13 cellular contexts compared by ENCODE assay signal in genomic region chr16:31331807-31332301, GRCh38. TPM values are rescaled to one million over a fixed set of nuclear protein-coding genes. Genes with fewer than 3 reads are reported as not detected.
DNase-seq lines count a peak whose midpoint lies in the region; ATAC-seq and TF ChIP-seq lines count a peak whose summit lies in the region.
"Had no signal": no experiment of that assay in that cellular context is flagged by ENCODE, and none has a peak within 500 bp of the region (broad histone marks: within the 10 kb centered on the region; RNA-seq: fewer than 3 reads in every experiment).

No MANE protein-coding gene starts in this region.

- H3K4me1 Mint-ChIP-seq in CD4-positive, alpha-beta T cell (ENCODE audit: low read depth) = peaks cover 14% of the 10 kb centered on the region
- H3K4me1 Mint-ChIP-seq in central memory CD8-positive, alpha-beta T cell = peaks cover 37% of the 10 kb centered on the region
- H3K4me1 Mint-ChIP-seq in nephron = peaks cover 5% of the 10 kb centered on the region

- no peak for DNase-seq in CD4-positive, alpha-beta T cell
- peak; percentile 4 for DNase-seq in HEK293T (ENCODE audit: extremely low spot score)
- no peak for DNase-seq in central memory CD8-positive, alpha-beta T cell (ENCODE audit: low spot score in 2 of 2)
- no peak for DNase-seq in stimulated activated CD4-positive, alpha-beta T cell treated with anti-CD3 and anti-CD28 coated beads, Interleukin-4, amount 100 ng/mL, for 4 hours
- no peak for DNase-seq in NCI-H2081 treated with DMSO at 0.1 percent for 48 hours (lab: John Stamatoyannopoulos, UW)
- no peak for DNase-seq in stomach
- DNase-seq in GM13977 (ENCODE audit: low spot score) = no peak
- DNase-seq: cerebellar nuclear complex, NCI-H1930, OCI-M1, transverse colon had no signal

- peak overlapping the region; percentile 22 for H3K27ac Mint-ChIP-seq in CD4-positive, alpha-beta T cell
- peak overlapping the region; percentile 83 for H3K27ac Mint-ChIP-seq in central memory CD8-positive, alpha-beta T cell (ENCODE audit: low read depth)
- H3K27ac Mint-ChIP-seq in nephron = no peak overlapping the region

- no peaks in the 10 kb centered on the region for H3K27me3 ChIP-seq in CD4-positive, alpha-beta T cell (ENCODE audit: control insufficient read depth, insufficient read depth, low read length)
- peaks cover 0 to 83% (median 42%) of the 10 kb centered on the region in 3 donors for H3K27me3 ChIP-seq in stomach

- no peaks in the 10 kb centered on the region for H3K36me3 Mint-ChIP-seq in CD4-positive, alpha-beta T cell (ENCODE audit: low read depth)
- no peaks in the 10 kb centered on the region for H3K36me3 Mint-ChIP-seq in central memory CD8-positive, alpha-beta T cell (ENCODE audit: insufficient read depth)
- peaks cover 4% of the 10 kb centered on the region for H3K36me3 Mint-ChIP-seq in nephron (ENCODE audit: low read depth)

- no peaks in the 10 kb centered on the region for H3K9me3 Mint-ChIP-seq in CD4-positive, alpha-beta T cell
- no peaks in the 10 kb centered on the region for H3K9me3 Mint-ChIP-seq in central memory CD8-positive, alpha-beta T cell
- H3K9me3 Mint-ChIP-seq in nephron = peaks cover 7% of the 10 kb centered on the region

- TF ChIP-seq CTCF in CD4-positive, alpha-beta T cell (IDR thresholded peaks at IDR 0.05) = no peak
- TF ChIP-seq CTCF in nephron (IDR thresholded peaks at IDR 0.05; ENCODE audit: unreplicated experiment in 3 of 3) (no peak), stomach (IDR thresholded peaks at IDR 0.05) (no peak), GM13977 (IDR thresholded peaks at IDR 0.05; ENCODE audit: extremely low read depth, insufficient read depth, missing control alignments) (no peak)

- H3K4me3 Mint-ChIP-seq in CD4-positive, alpha-beta T cell = peak overlapping the region; percentile 87
- peak overlapping the region; percentile 75 for H3K4me3 Mint-ChIP-seq in central memory CD8-positive, alpha-beta T cell
- H3K4me3 Mint-ChIP-seq in nephron = peak overlapping the region in 2 of 3 experiments; percentile 8 to 26

- ATAC-seq in CD4-positive, alpha-beta T cell (ENCODE audit: poor library complexity) = no peak
- ATAC-seq in central memory CD8-positive, alpha-beta T cell (replicated peaks; ENCODE audit: extremely low read depth, poor library complexity, severe bottlenecking) = no peak

- no peak for TF ChIP-seq POLR2A in stomach (IDR thresholded peaks at IDR 0.05)

- H3K27me3 Mint-ChIP-seq in CD4-positive, alpha-beta T cell = peaks cover 24% of the 10 kb centered on the region
- no peaks in the 10 kb centered on the region for H3K27me3 Mint-ChIP-seq in central memory CD8-positive, alpha-beta T cell
- H3K27me3 Mint-ChIP-seq in nephron (ENCODE audit: low read depth) = peaks cover 86% of the 10 kb centered on the region

- peak overlapping the region in 2 of 4 donors; percentile 20 to 43 for H3K4me3 ChIP-seq in stomach

- H3K9me3 ChIP-seq in CD4-positive, alpha-beta T cell (ENCODE audit: control insufficient read depth, low read length) = no peaks in the 10 kb centered on the region
- no peaks in the 10 kb centered on the region for H3K9me3 ChIP-seq in stomach
- H3K9me3 ChIP-seq: transverse colon had no signal

- CTCF ChIA-PET in CD4-positive, alpha-beta T cell (lab: Charles Lee) = no interaction called here
- CTCF ChIA-PET in HEK293T (lab: Yijun Ruan, JAX) = no interaction called here

- H3K36me3 ChIP-seq in stomach = no peaks in the 10 kb centered on the region
- H3K36me3 ChIP-seq: transverse colon had no signal

- no peak overlapping the region for H3K27ac ChIP-seq in CD4-positive, alpha-beta T cell (ENCODE audit: low read depth, low read length)
- H3K27ac ChIP-seq in stomach = no peak overlapping the region
- H3K27ac ChIP-seq: transverse colon had no signal

- TF ChIP-seq EP300 in stomach (IDR thresholded peaks at IDR 0.05) = no peak

- POLR2A ChIA-PET in CD4-positive, alpha-beta T cell (lab: Charles Lee) = no interaction called here
- POLR2A ChIA-PET in HEK293T (lab: Yijun Ruan, JAX) = no interaction called here

- in situ Hi-C loops in GM13977 (cut with MboI; ENCODE audit: low pct_unique_long_range_greater_than_20kb, low sequenced_read_pairs, unreplicated experiment) = no loop called here

- WGBS in stomach, 5 donors = 81 to 86% (median 84%) methylated on average over 18 to 23 of the region's 23 CpGs

- peaks cover 0 to 10% (median 7%) of the 10 kb centered on the region in 4 donors for H3K4me1 ChIP-seq in stomach

- intact Hi-C loops in CD4-positive, alpha-beta T cell (cut with DNase I, micrococcal nuclease) = loop anchor here in 1 of 2 experiments (10.0 kb wide), 2 partner anchors 147 to 347 kb away; partner anchors contain the start of genes FUS and HSD3B7
- intact Hi-C loops in stomach (cut with DNase I; ENCODE audit: low total_unique reads) = no loop called here

TF ChIP-seq in HEK293T, 16 proteins besides CTCF, POLR2A, EP300 and RAD21:
- TF ChIP-seq SUZ12 (IDR thresholded peaks at IDR 0.05) (no peak), CTBP1 (IDR thresholded peaks at IDR 0.05; ENCODE audit: borderline replicate concordance) (no peak), FOXM1 (IDR thresholded peaks at IDR 0.05; ENCODE audit: borderline replicate concordance) (no peak), ZNF384 (IDR thresholded peaks at IDR 0.05) (no peak), NFRKB (IDR thresholded peaks at IDR 0.05) (no peak)

RNA-seq across cellular contexts. Expression of gene ITGAX, which starts 23.1 kb away (rescaled TPM):
- 1 to 10 TPM; 5.5 to 6.0 TPM for total RNA-seq in CD4-positive, alpha-beta T cell
- 1 to 10 TPM in 4 of 5 donors, not detected in 1; 4.1 to 6.7 (median 5.6) TPM for total RNA-seq in stomach
- 1 to 10 TPM; 1.1 to 2.0 (median 1.9) TPM for polyA plus RNA-seq in stomach
- total RNA-seq: fibroblast of villous mesenchyme had no signal

Comparison
In these comparisons a context has a peak if more than half of its experiments do, and no peak if none do; other contexts are left out.
1. H3K27ac Mint-ChIP-seq: peak in CD4-positive, alpha-beta T cell (single experiment) and central memory CD8-positive, alpha-beta T cell (single experiment); none in nephron (0 of 3).
2. H3K4me3 Mint-ChIP-seq: peak in every context shown above with its lines; median percentile 87 in CD4-positive, alpha-beta T cell; 75 in central memory CD8-positive, alpha-beta T cell; 17 in nephron.